ENCODE assay signal across 22 cellular contexts in the genomic region with DNA sequence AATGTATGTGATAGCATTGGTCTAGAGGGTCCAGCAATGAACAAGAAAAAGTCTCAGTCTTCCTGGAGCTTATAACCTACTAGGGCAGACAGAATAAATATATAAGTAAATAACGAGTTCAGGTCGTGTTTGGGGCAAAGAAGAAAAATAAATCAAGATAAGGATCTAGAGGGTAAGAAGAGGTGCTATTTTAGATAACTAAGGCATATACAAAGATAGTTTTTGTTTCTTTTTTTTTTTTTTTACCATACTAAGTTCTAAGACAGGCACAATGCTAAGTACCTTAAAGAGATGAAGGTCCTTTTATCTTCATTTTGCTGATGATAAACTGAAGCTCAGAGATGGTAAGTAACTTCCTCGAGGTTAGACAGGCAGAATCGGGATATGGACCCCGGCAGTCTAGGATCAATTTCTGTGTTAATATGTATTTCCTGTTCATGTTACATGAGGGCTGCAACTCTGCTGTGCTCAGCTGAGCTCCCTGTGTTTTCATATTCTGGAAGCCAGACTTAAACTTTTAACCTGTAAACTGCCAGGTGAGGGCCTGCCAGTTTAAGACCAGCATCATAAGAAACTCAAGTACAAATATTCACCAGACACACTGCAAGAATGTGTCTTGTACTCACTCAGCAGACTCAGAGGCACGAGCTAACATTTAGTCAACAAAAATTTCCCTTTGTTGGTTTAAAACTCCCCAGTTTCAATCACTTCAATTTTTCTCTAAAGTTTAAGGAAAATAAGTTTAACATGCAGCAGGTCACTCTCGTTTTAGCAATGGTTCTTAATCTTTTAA. TPM values are rescaled to one million over a fixed set of nuclear protein-coding genes. Genes with fewer than 3 reads are reported as not detected.
DNase-seq lines count a peak whose midpoint lies in the region; ATAC-seq and TF ChIP-seq lines count a peak whose summit lies in the region.
"Had no signal": no experiment of that assay in that cellular context is flagged by ENCODE, and none has a peak within 500 bp of the region (broad histone marks: within the 10 kb centered on the region; RNA-seq: fewer than 3 reads in every experiment).

No MANE protein-coding gene starts in this region.

- no peak for DNase-seq in activated CD4-positive, alpha-beta T cell treated with anti-CD3 and anti-CD28 coated beads, Interleukin-2, amount 10 ng/mL, durations not matched to agents 7 days and 5 days
- no peak for DNase-seq in activated CD4-positive, alpha-beta T cell treated with anti-CD3 and anti-CD28 coated beads for 48 hours
- DNase-seq in T-cell (peak in 3 of 34 experiments; percentile 3 to 9 (median 8)), psoas muscle (no peak), NCI-H2107 treated with DMSO at 0.1 percent for 48 hours (lab: John Stamatoyannopoulos, UW; ENCODE audit: unreplicated experiment) (no peak), HK-2 (ENCODE audit: unreplicated experiment) (no peak)
- DNase-seq in effector memory CD4-positive, alpha-beta T cell, result no peak
- DNase-seq: C1 segment of cervical spinal cord; DMS79; effector CD8-positive, alpha-beta T cell; heart left ventricle; kidney; NCI-H1092 treated with DMSO at 0.1 percent for 48 hours; NCI-H2107; NCI-H526 treated with DMSO at 0.1 percent for 48 hours; retina; stimulated activated CD4-positive, alpha-beta T cell treated with anti-CD3 and anti-CD28 coated beads, Interleukin-15, amount 100 ng/mL, for 24 hours; uterus had no signal

- H3K27me3 ChIP-seq in effector memory CD4-positive, alpha-beta T cell (replicated peaks; ENCODE audit: control insufficient read depth, insufficient read depth, low read length, poor library complexity, severe bottlenecking), result no peaks in the 10 kb centered on the region
- no peaks in the 10 kb centered on the region for H3K27me3 ChIP-seq in psoas muscle (ENCODE audit: insufficient read depth in 3 of 3, low read length in 2 of 3)
- H3K27me3 ChIP-seq: cardiac muscle cell, heart left ventricle, neural progenitor cell, uterus had no signal

- no peaks in the 10 kb centered on the region for H3K9me3 ChIP-seq in effector memory CD4-positive, alpha-beta T cell (ENCODE audit: control insufficient read depth, low read length)
- H3K9me3 ChIP-seq in psoas muscle, result no peaks in the 10 kb centered on the region
- H3K9me3 ChIP-seq: heart left ventricle, uterus had no signal

- H3K4me1 Mint-ChIP-seq in activated CD4-positive, alpha-beta T cell treated with anti-CD3 and anti-CD28 coated beads, Interleukin-2, amount 10 ng/mL, durations not matched to agents 7 days and 5 days, result peaks cover 19% of the 10 kb centered on the region
- H3K4me1 Mint-ChIP-seq in T-cell, result peaks cover 40 to 50% (median 46%) of the 10 kb centered on the region in 3 donors
- H3K4me1 Mint-ChIP-seq: neural progenitor cell had no signal

- intact Hi-C loops in psoas muscle (cut with DNase I), result loop anchor here (5.0 to 10.0 kb wide), 6 partner anchors 64 to 529 kb away; no protein-coding TSS in a partner anchor

- H3K4me3 Mint-ChIP-seq in activated CD4-positive, alpha-beta T cell treated with anti-CD3 and anti-CD28 coated beads, Interleukin-2, amount 10 ng/mL, durations not matched to agents 7 days and 5 days, result peak overlapping the region; percentile 17
- peak overlapping the region; percentile 67 to 68 (median 68) for H3K4me3 Mint-ChIP-seq in T-cell
- H3K4me3 Mint-ChIP-seq: memory B cell, neural progenitor cell had no signal

- CTCF ChIA-PET in activated CD4-positive, alpha-beta T cell treated with anti-CD3 and anti-CD28 coated beads, Interleukin-2, amount 10 ng/mL, durations not matched to agents 7 days and 5 days (lab: Charles Lee), result interaction anchor here (0.6 to 1.3 kb wide), 5 partner anchors 9 to 530 kb away, joined by 3 to 4 read pairs (median 3); a partner anchor contains a TSS
- CTCF ChIA-PET in T-cell (lab: Charles Lee), result interaction anchor here (0.6 to 6.7 kb wide), 23 partner anchors 13 to 530 kb away, joined by 3 to 105 read pairs (median 4); no protein-coding TSS in a partner anchor

- H3K4me3 ChIP-seq in effector memory CD4-positive, alpha-beta T cell (ENCODE audit: insufficient read depth, low read depth, low read length, poor library complexity, severe bottlenecking), result peak overlapping the region; percentile 41
- no peak overlapping the region for H3K4me3 ChIP-seq in psoas muscle
- H3K4me3 ChIP-seq: cardiac muscle cell, neural progenitor cell, uterus had no signal

- H3K36me3 Mint-ChIP-seq in activated CD4-positive, alpha-beta T cell treated with anti-CD3 and anti-CD28 coated beads, Interleukin-2, amount 10 ng/mL, durations not matched to agents 7 days and 5 days (ENCODE audit: low read depth), result peaks cover 2% of the 10 kb centered on the region
- no peaks in the 10 kb centered on the region for H3K36me3 Mint-ChIP-seq in T-cell
- H3K36me3 Mint-ChIP-seq: neural progenitor cell had no signal

- no peaks in the 10 kb centered on the region for H3K9me3 Mint-ChIP-seq in activated CD4-positive, alpha-beta T cell treated with anti-CD3 and anti-CD28 coated beads, Interleukin-2, amount 10 ng/mL, durations not matched to agents 7 days and 5 days
- H3K9me3 Mint-ChIP-seq in T-cell, result no peaks in the 10 kb centered on the region
- H3K9me3 Mint-ChIP-seq: memory B cell, neural progenitor cell had no signal

- no peaks in the 10 kb centered on the region for H3K36me3 ChIP-seq in effector memory CD4-positive, alpha-beta T cell (ENCODE audit: control insufficient read depth, insufficient read depth, low read length)
- no peaks in the 10 kb centered on the region for H3K36me3 ChIP-seq in psoas muscle (ENCODE audit: insufficient read depth in 1 of 2, low read depth in 1 of 2)
- H3K36me3 ChIP-seq: cardiac muscle cell, heart left ventricle, neural progenitor cell, uterus had no signal

- POLR2A ChIA-PET in activated CD4-positive, alpha-beta T cell treated with anti-CD3 and anti-CD28 coated beads, Interleukin-2, amount 10 ng/mL, durations not matched to agents 7 days and 5 days (lab: Charles Lee), result no interaction called here
- POLR2A ChIA-PET in T-cell (lab: Charles Lee), result interaction anchor here (0.7 to 1.6 kb wide), 5 partner anchors 24 to 356 kb away, joined by 3 to 7 read pairs (median 5); a partner anchor contains a TSS

- peak overlapping the region; percentile 40 for H3K27ac ChIP-seq in effector memory CD4-positive, alpha-beta T cell (ENCODE audit: insufficient read depth, low read length, poor library complexity, severe bottlenecking)
- peak overlapping the region; percentile 98 for H3K27ac ChIP-seq in psoas muscle
- H3K27ac ChIP-seq: cardiac muscle cell, neural progenitor cell had no signal

- WGBS in psoas muscle, 3 donors, result 32 to 51% (median 35%) methylated on average over 7 of the region's 7 CpGs

- peaks cover 5% of the 10 kb centered on the region for H3K27me3 Mint-ChIP-seq in activated CD4-positive, alpha-beta T cell treated with anti-CD3 and anti-CD28 coated beads, Interleukin-2, amount 10 ng/mL, durations not matched to agents 7 days and 5 days
- no peaks in the 10 kb centered on the region for H3K27me3 Mint-ChIP-seq in T-cell
- H3K27me3 Mint-ChIP-seq: memory B cell had no signal

- ATAC-seq in T-cell (replicated peaks in 1 of 4), result peak; percentile 32 to 56 (median 42)
- no peak for ATAC-seq in psoas muscle
- ATAC-seq in HG03378 (IDR thresholded peaks at IDR 0.05; ENCODE audit: unreplicated experiment), result no peak
- ATAC-seq: heart left ventricle had no signal

- no peak for TF ChIP-seq CTCF in psoas muscle (IDR thresholded peaks at IDR 0.05)

- H3K27ac Mint-ChIP-seq in activated CD4-positive, alpha-beta T cell treated with anti-CD3 and anti-CD28 coated beads, Interleukin-2, amount 10 ng/mL, durations not matched to agents 7 days and 5 days, result peak overlapping the region; percentile 48
- peak overlapping the region; percentile 89 to 90 for H3K27ac Mint-ChIP-seq in T-cell
- H3K27ac Mint-ChIP-seq: memory B cell, neural progenitor cell had no signal

- peaks cover 9% of the 10 kb centered on the region for H3K4me1 ChIP-seq in effector memory CD4-positive, alpha-beta T cell (ENCODE audit: control insufficient read depth, insufficient read depth, low read length, poor library complexity, severe bottlenecking)
- H3K4me1 ChIP-seq in psoas muscle, result peaks cover 82% of the 10 kb centered on the region
- H3K4me1 ChIP-seq: neural progenitor cell, uterus had no signal

RNA-seq across cellular contexts. Expression of a gene that starts 23.3 kb away (rescaled TPM):
- 10 to 100 TPM; 19.9 to 21.6 TPM for total RNA-seq in activated CD4-positive, alpha-beta T cell treated with anti-CD3 and anti-CD28 coated beads, Interleukin-2, amount 10 ng/mL, durations not matched to agents 7 days and 5 days
- total RNA-seq in T-cell, result 10 to 100 TPM; 24.2 to 75.5 (median 33.1) TPM
- 100 to 1,000 TPM in 2 of 4 donors, 10 to 100 TPM in 2; 44.4 to 113 (median 95.5) TPM for total RNA-seq in psoas muscle
- polyA plus RNA-seq in psoas muscle, result 100 to 1,000 TPM in 2 of 3 donors, 10 to 100 TPM in 1; 15.1 to 176 (median 101) TPM

RNA-seq across cellular contexts. Expression of a gene that starts 24.0 kb away (rescaled TPM):
- total RNA-seq in activated CD4-positive, alpha-beta T cell treated with anti-CD3 and anti-CD28 coated beads, Interleukin-2, amount 10 ng/mL, durations not matched to agents 7 days and 5 days, result 10 to 100 TPM; 17.1 to 22.5 TPM
- total RNA-seq in T-cell (1 to 10 TPM; 5.2 to 7.9 (median 5.9) TPM), psoas muscle (1 to 10 TPM; 6.4 to 8.6 (median 6.5) TPM)
- 10 to 100 TPM in 1 of 3 donors, 1 to 10 TPM in 2; 5.1 to 20.7 (median 6.0) TPM for polyA plus RNA-seq in psoas muscle

Comparison
In these comparisons a context has a peak if more than half of its experiments do, and no peak if none do; other contexts are left out.
1. ATAC-seq: peak in T-cell (4 of 4); none in psoas muscle (0 of 4) and HG03378 (single experiment).